Comparison of ENCODE assay signal across 20 cellular contexts in genomic region chr11:91497847-91498246, GRCh38.
A peak's percentile ranks its signal among the peaks of the same experiment; 100 is the strongest.
DNase-seq lines count a peak whose midpoint lies in the region; ATAC-seq, FAIRE-seq and TF ChIP-seq lines count a peak whose summit lies in the region.
"Had no signal": no experiment of that assay in that cellular context is flagged by ENCODE, and none has a peak within 500 bp of the region (broad histone marks: within the 10 kb centered on the region; RNA-seq: fewer than 3 reads in every experiment).

No MANE protein-coding gene starts in this region.

- ATAC-seq in HepG2 (no peak), right lobe of liver (no peak), K562 (no peak), HG02678 (IDR thresholded peaks at IDR 0.05; ENCODE audit: unreplicated experiment) (no peak), HG02610 (IDR thresholded peaks at IDR 0.05; ENCODE audit: unreplicated experiment) (no peak)
- ATAC-seq: CD8-positive, alpha-beta T cell had no signal

- H3K9ac ChIP-seq in HepG2 (ENCODE audit: insufficient read depth, low read depth, low read length), result no peak overlapping the region
- no peak overlapping the region for H3K9ac ChIP-seq in K562 (ENCODE audit: insufficient read depth in 1 of 2, low read depth in 2 of 2, low read length in 2 of 2)
- H3K9ac ChIP-seq: BLaER1 treated with 17β-estradiol and CSF1 and Interleukin-3, amounts not matched to agents 10 nM and 100 nM had no signal

- intact Hi-C loops in HepG2 (cut with micrococcal nuclease; ENCODE audit: unreplicated experiment) (no loop called here), right lobe of liver (cut with DNase I) (no loop called here), K562 (cut with micrococcal nuclease) (no loop called here)

- TF ChIP-seq EP300 in HepG2 (IDR thresholded peaks at IDR 0.05; ENCODE audit: low read depth in 2 of 2, low read length in 2 of 2), result no peak
- TF ChIP-seq EP300 in HepG2 (CRISPR knock-in tag; IDR thresholded peaks at IDR 0.05; ENCODE audit: borderline replicate concordance), result no peak
- no peak for TF ChIP-seq EP300 in K562 (IDR thresholded peaks at IDR 0.05; ENCODE audit: low read length)

- FAIRE-seq in HepG2 (lab: Jason Lieb, UNC) (no peak), K562 (lab: Jason Lieb, UNC) (no peak), islet of Langerhans (lab: Jason Lieb, UNC) (peak; percentile 58)
- FAIRE-seq: D721Med, GM12891, GM19239 had no signal

- TF ChIP-seq CTCF in HepG2 (CRISPR knock-in tag; IDR thresholded peaks at IDR 0.05) (no peak), right lobe of liver (IDR thresholded peaks at IDR 0.05) (no peak), K562 (IDR thresholded peaks at IDR 0.05 in 2 of 3, conservative IDR thresholded peaks at IDR 0.05 in 1 of 3; ENCODE audit: insufficient read depth in 2 of 3, low read depth in 1 of 3, low read length in 3 of 3) (no peak)

- H2AFZ ChIP-seq in HepG2 (ENCODE audit: low read length) (no peak overlapping the region), K562 (ENCODE audit: low read depth, low read length) (no peak overlapping the region)

- H3K4me2 ChIP-seq in HepG2 (ENCODE audit: low read depth, low read length), result no peak overlapping the region
- H3K4me2 ChIP-seq in K562 (ENCODE audit: insufficient read depth, low read length), result no peak overlapping the region
- H3K4me2 ChIP-seq: BLaER1 treated with 17β-estradiol and CSF1 and Interleukin-3, amounts not matched to agents 10 nM and 100 nM had no signal

- TF ChIP-seq POLR2A in HepG2 (IDR thresholded peaks at IDR 0.05; ENCODE audit: insufficient read depth in 1 of 2, low read depth in 2 of 2, low read length in 2 of 2) (no peak), right lobe of liver (IDR thresholded peaks at IDR 0.05) (no peak), K562 (conservative IDR thresholded peaks at IDR 0.05) (no peak)

- BruUV-seq in HepG2 (replicated peaks; lab: Mats Ljungman, UMichigan) (no TSS peak), K562 (replicated peaks; lab: Mats Ljungman, UMichigan) (no TSS peak)

- CTCF ChIA-PET in HepG2 (lab: Yijun Ruan, JAX; ENCODE audit: low intra/inter-chr PET ratio, low total read pairs), result no interaction called here
- CTCF ChIA-PET in K562 (lab: Yijun Ruan, JAX; ENCODE audit: low intra/inter-chr PET ratio), result no interaction called here

- H3K9me1 ChIP-seq in K562 (ENCODE audit: control insufficient read depth, insufficient read depth, low read length), result no peaks in the 10 kb centered on the region

- in situ Hi-C loops in HepG2 (cut with HindIII; ENCODE audit: extremely low pct_ligation_motif_present, low pct_unique_long_range_greater_than_20kb), result no loop called here
- in situ Hi-C loops in K562 (cut with MboI), result no loop called here

- no peak for DNase-seq in HepG2 (ENCODE audit: low spot score)
- no peak for DNase-seq in right lobe of liver
- DNase-seq in K562 (ENCODE audit: extremely low read depth in 1 of 4, low spot score in 3 of 4), result no peak
- DNase-seq in SIG-M5 (lab: John Stamatoyannopoulos, UW), result no peak
- DNase-seq: AML-193; Caco-2; Calu3; CD4-positive, alpha-beta T cell; CD8-positive, alpha-beta T cell; DMS79 treated with DMSO at 0.1 percent for 48 hours; GF-D8 had no signal

- H3K27ac ChIP-seq in HepG2 (ENCODE audit: extremely low read length, insufficient read depth, low read length) (no peak overlapping the region), right lobe of liver (no peak overlapping the region), K562 (ENCODE audit: extremely low read depth, low read depth, low read length) (no peak overlapping the region)
- H3K27ac ChIP-seq: 22Rv1; BLaER1 treated with 17β-estradiol and CSF1 and Interleukin-3, amounts not matched to agents 10 nM and 100 nM; C4-2B had no signal

- H3K36me3 ChIP-seq in HepG2 (replicated peaks in 1 of 2; ENCODE audit: control insufficient read depth in 1 of 2, insufficient read depth in 2 of 2, low read length in 2 of 2) (no peaks in the 10 kb centered on the region), right lobe of liver (no peaks in the 10 kb centered on the region), K562 (ENCODE audit: control insufficient read depth, insufficient read depth, low read length) (no peaks in the 10 kb centered on the region)
- H3K36me3 ChIP-seq: BLaER1 treated with 17β-estradiol and CSF1 and Interleukin-3, amounts not matched to agents 10 nM and 100 nM had no signal

- POLR2A ChIA-PET in HepG2 (lab: Yijun Ruan, JAX), result no interaction called here
- POLR2A ChIA-PET in K562 (lab: Yijun Ruan, JAX), result no interaction called here

- no peaks in the 10 kb centered on the region for H3K4me1 ChIP-seq in HepG2 (ENCODE audit: insufficient read depth, low read length)
- H3K4me1 ChIP-seq in right lobe of liver, result no peaks in the 10 kb centered on the region
- no peaks in the 10 kb centered on the region for H3K4me1 ChIP-seq in K562 (replicated peaks in 1 of 2; ENCODE audit: control insufficient read depth in 2 of 2, insufficient read depth in 2 of 2, low read length in 2 of 2)
- H3K4me1 ChIP-seq: BLaER1 treated with 17β-estradiol and CSF1 and Interleukin-3, amounts not matched to agents 10 nM and 100 nM; Caco-2 had no signal

- 2% methylated on average over 1 of the region's 1 CpG for WGBS in HepG2 (ENCODE audit: low lambda C conversion rate)
- WGBS in right lobe of liver (ENCODE audit: insufficient coverage, low coverage, low lambda C conversion rate, missing lambda C conversion rate), result 44% methylated on average over 1 of the region's 1 CpG
- 0% methylated on average over 1 of the region's 1 CpG for WGBS in K562 (ENCODE audit: insufficient coverage, low coverage, missing lambda C conversion rate)

- H3K27me3 ChIP-seq in HepG2 (ENCODE audit: control insufficient read depth in 1 of 2, insufficient read depth in 2 of 2, low read length in 2 of 2) (no peaks in the 10 kb centered on the region), right lobe of liver (no peaks in the 10 kb centered on the region), K562 (ENCODE audit: control insufficient read depth in 2 of 2, insufficient read depth in 2 of 2, low read length in 2 of 2) (no peaks in the 10 kb centered on the region)
- H3K27me3 ChIP-seq: BLaER1 treated with 17β-estradiol and CSF1 and Interleukin-3, amounts not matched to agents 10 nM and 100 nM had no signal

- H4K20me1 ChIP-seq in HepG2 (ENCODE audit: insufficient read depth, low read length) (no peaks in the 10 kb centered on the region), K562 (replicated peaks; ENCODE audit: control insufficient read depth, insufficient read depth, low read length) (no peaks in the 10 kb centered on the region)
- H4K20me1 ChIP-seq: BLaER1 treated with 17β-estradiol and CSF1 and Interleukin-3, amounts not matched to agents 10 nM and 100 nM had no signal

- H3K79me2 ChIP-seq in HepG2 (ENCODE audit: insufficient read depth, low read length) (no peaks in the 10 kb centered on the region), K562 (ENCODE audit: control insufficient read depth, insufficient read depth, low read length) (no peaks in the 10 kb centered on the region)

- H3K9me3 ChIP-seq in HepG2 (ENCODE audit: low read length) (no peaks in the 10 kb centered on the region), right lobe of liver (no peaks in the 10 kb centered on the region), K562 (replicated peaks; ENCODE audit: control insufficient read depth, insufficient read depth, low read depth, low read length) (no peaks in the 10 kb centered on the region; the same call in 1 of the 2 replicates)
- H3K9me3 ChIP-seq: BLaER1 treated with 17β-estradiol and CSF1 and Interleukin-3, amounts not matched to agents 10 nM and 100 nM; Caco-2 had no signal

- no peak for TF ChIP-seq RAD21 in HepG2 (CRISPR knock-in tag; IDR thresholded peaks at IDR 0.05)
- TF ChIP-seq RAD21 in K562 (CRISPR knock-in tag; conservative IDR thresholded peaks at IDR 0.05 in 1 of 2, IDR thresholded peaks at IDR 0.05 in 1 of 2), result no peak

- H3K4me3 ChIP-seq in HepG2 (replicated peaks in 1 of 3; ENCODE audit: insufficient read depth in 1 of 3, low read depth in 2 of 3, low read length in 3 of 3) (no peak overlapping the region), right lobe of liver (no peak overlapping the region), K562 (no peak overlapping the region)
- H3K4me3 ChIP-seq: BLaER1 treated with 17β-estradiol and CSF1 and Interleukin-3, amounts not matched to agents 10 nM and 100 nM had no signal

TF ChIP-seq in HepG2, 621 proteins besides CTCF, POLR2A, EP300 and RAD21 (continues in another document):
- peak in 1 of 2 experiments; percentile 66; a peak in 3 of 4 replicates for TF ChIP-seq MAFK (conservative IDR thresholded peaks at IDR 0.05 in 1 of 2, IDR thresholded peaks at IDR 0.05 in 1 of 2; ENCODE audit: low read length in 2 of 2)
- no peak for TF ChIP-seq TRIM24 (CRISPR knock-in tag; IDR thresholded peaks at IDR 0.05)
- TF ChIP-seq MAFF (IDR thresholded peaks at IDR 0.05; ENCODE audit: low read depth, low read length), result peak; percentile 47
- TF ChIP-seq, protein P1, sequence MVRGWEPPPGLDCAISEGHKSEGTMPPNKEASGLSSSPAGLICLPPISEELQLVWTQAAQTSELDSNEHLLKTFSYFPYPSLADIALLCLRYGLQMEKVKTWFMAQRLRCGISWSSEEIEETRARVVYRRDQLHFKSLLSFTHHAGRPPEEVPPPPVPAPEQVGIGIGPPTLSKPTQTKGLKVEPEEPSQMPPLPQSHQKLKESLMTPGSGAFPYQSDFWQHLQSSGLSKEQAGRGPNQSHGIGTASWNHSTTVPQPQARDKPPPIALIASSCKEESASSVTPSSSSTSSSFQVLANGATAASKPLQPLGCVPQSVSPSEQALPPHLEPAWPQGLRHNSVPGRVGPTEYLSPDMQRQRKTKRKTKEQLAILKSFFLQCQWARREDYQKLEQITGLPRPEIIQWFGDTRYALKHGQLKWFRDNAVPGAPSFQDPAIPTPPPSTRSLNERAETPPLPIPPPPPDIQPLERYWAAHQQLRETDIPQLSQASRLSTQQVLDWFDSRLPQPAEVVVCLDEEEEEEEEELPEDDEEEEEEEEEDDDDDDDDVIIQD (CRISPR knock-in tag; IDR thresholded peaks at IDR 0.05; ENCODE audit: low read depth), result no peak

TF ChIP-seq in K562, 482 proteins besides CTCF, POLR2A, EP300 and RAD21:
- TF ChIP-seq, protein P2, sequence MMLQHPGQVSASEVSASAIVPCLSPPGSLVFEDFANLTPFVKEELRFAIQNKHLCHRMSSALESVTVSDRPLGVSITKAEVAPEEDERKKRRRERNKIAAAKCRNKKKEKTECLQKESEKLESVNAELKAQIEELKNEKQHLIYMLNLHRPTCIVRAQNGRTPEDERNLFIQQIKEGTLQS (IDR thresholded peaks at IDR 0.05), result no peak
- TF ChIP-seq, protein P2 (CRISPR knock-in tag; conservative IDR thresholded peaks at IDR 0.05), result no peak
- peak; percentile 62; the same call in 1 of the 2 replicates for TF ChIP-seq ZNF316 (IDR thresholded peaks at IDR 0.05)
- peak; percentile 33; the same call in 1 of the 2 replicates for TF ChIP-seq C11orf30 (IDR thresholded peaks at IDR 0.05; ENCODE audit: low read depth)
TF ChIP-seq in K562: peak in this region for 2.

Comparison
In these comparisons a context has a peak if more than half of its experiments do, and no peak if none do; other contexts are left out.
1. Of the 241 proteins assayed by ChIP-seq in both HepG2 and K562: peak only in HepG2: MAFF; only in K562: none; in both: none; in neither: 239; mixed calls (peak in some experiments, not most) for 1.